Comparison of ENCODE assay signal across 9 cellular contexts in genomic region chr10:79267449-79267848, GRCh38.
A peak's percentile ranks its signal among the peaks of the same experiment; 100 is the strongest.
DNase-seq lines count a peak whose midpoint lies in the region; ATAC-seq and TF ChIP-seq lines count a peak whose summit lies in the region.
"Had no signal": no experiment of that assay in that cellular context is flagged by ENCODE, and none has a peak within 500 bp of the region (broad histone marks: within the 10 kb centered on the region; RNA-seq: fewer than 3 reads in every experiment).

No MANE protein-coding gene starts in this region.

- intact Hi-C loops in left ventricle myocardium superior (cut with micrococcal nuclease) = no loop called here
- intact Hi-C loops in uterus (cut with DNase I; ENCODE audit: low total_unique reads) = no loop called here

- H3K27me3 ChIP-seq in cardiac muscle cell = no peaks in the 10 kb centered on the region
- H3K27me3 ChIP-seq in brain microvascular endothelial cell (replicated peaks) = no peaks in the 10 kb centered on the region
- no peaks in the 10 kb centered on the region for H3K27me3 ChIP-seq in uterus

- DNase-seq in cardiac muscle cell (ENCODE audit: low read depth in 1 of 2, low spot score in 1 of 2) (no peak), left ventricle myocardium superior (no peak), brain microvascular endothelial cell (no peak), uterus (no peak), superior temporal gyrus (ENCODE audit: extremely low spot score) (no peak)
- DNase-seq: NCI-H1092 had no signal

- peaks cover 36% of the 10 kb centered on the region for H3K4me1 ChIP-seq in cardiac muscle cell (ENCODE audit: low read depth)
- H3K4me1 ChIP-seq in mesodermal cell (ENCODE audit: control insufficient read depth, insufficient read depth, low read length, poor library complexity, severe bottlenecking) = peaks cover 37% of the 10 kb centered on the region
- peaks cover 0 to 19% of the 10 kb centered on the region in 2 donors for H3K4me1 ChIP-seq in uterus

- in situ Hi-C loops in brain microvascular endothelial cell (cut with HindIII; ENCODE audit: low pct_ligation_motif_present, low sequenced_read_pairs) = no loop called here

- no peak for TF ChIP-seq POLR2A in uterus (IDR thresholded peaks at IDR 0.05)

- no peak for TF ChIP-seq CTCF in cardiac muscle cell (IDR thresholded peaks at IDR 0.05; ENCODE audit: low read depth, low read length)
- peak; percentile 38 for TF ChIP-seq CTCF in brain microvascular endothelial cell (IDR thresholded peaks at IDR 0.05; ENCODE audit: low read depth, low read length, missing control alignments)
- TF ChIP-seq CTCF in uterus (IDR thresholded peaks at IDR 0.05) = no peak

- H3K36me3 ChIP-seq in cardiac muscle cell (peaks cover 7% of the 10 kb centered on the region), brain microvascular endothelial cell (replicated peaks) (no peaks in the 10 kb centered on the region), mesodermal cell (ENCODE audit: control insufficient read depth, insufficient read depth, low read length) (peaks cover 72% of the 10 kb centered on the region), uterus (no peaks in the 10 kb centered on the region)

- no peak overlapping the region for H3K4me3 ChIP-seq in cardiac muscle cell
- H3K4me3 ChIP-seq in brain microvascular endothelial cell (ENCODE audit: low read depth, low read length) = no peak overlapping the region
- no peak overlapping the region for H3K4me3 ChIP-seq in mesodermal cell (ENCODE audit: extremely low read depth, insufficient read depth, low read length, poor library complexity, severe bottlenecking)
- H3K4me3 ChIP-seq in uterus = no peak overlapping the region

- H3K9me3 ChIP-seq in cardiac muscle cell (ENCODE audit: low read depth) = no peaks in the 10 kb centered on the region
- no peaks in the 10 kb centered on the region for H3K9me3 ChIP-seq in mesodermal cell (ENCODE audit: control insufficient read depth, low read length)
- no peaks in the 10 kb centered on the region for H3K9me3 ChIP-seq in uterus

- 100% methylated on average over 1 to 2 of the region's 2 CpGs for WGBS in mesodermal cell (ENCODE audit: insufficient coverage in 2 of 2), 2 experiments

- ATAC-seq in left ventricle myocardium superior (no peak), GM18909 (IDR thresholded peaks at IDR 0.05; ENCODE audit: poor library complexity, unreplicated experiment) (no peak), GM21528 (IDR thresholded peaks at IDR 0.05; ENCODE audit: low FRiP score, unreplicated experiment) (no peak)

- H3K27ac ChIP-seq in cardiac muscle cell (peak overlapping the region; percentile 28), brain microvascular endothelial cell (peak overlapping the region; percentile 90), mesodermal cell (ENCODE audit: low read depth, low read length, severe bottlenecking) (peak overlapping the region; percentile 29), uterus (peak overlapping the region; percentile 73 to 77)

Comparison
In these comparisons a context has a peak if more than half of its experiments do, and no peak if none do; other contexts are left out.
1. H3K27ac ChIP-seq: peak in every context shown above with its lines; median percentile 90 in brain microvascular endothelial cell; 75 in uterus; 29 in mesodermal cell; 28 in cardiac muscle cell.